Comparison of ENCODE assay signal across 2 cellular contexts in the genomic region with DNA sequence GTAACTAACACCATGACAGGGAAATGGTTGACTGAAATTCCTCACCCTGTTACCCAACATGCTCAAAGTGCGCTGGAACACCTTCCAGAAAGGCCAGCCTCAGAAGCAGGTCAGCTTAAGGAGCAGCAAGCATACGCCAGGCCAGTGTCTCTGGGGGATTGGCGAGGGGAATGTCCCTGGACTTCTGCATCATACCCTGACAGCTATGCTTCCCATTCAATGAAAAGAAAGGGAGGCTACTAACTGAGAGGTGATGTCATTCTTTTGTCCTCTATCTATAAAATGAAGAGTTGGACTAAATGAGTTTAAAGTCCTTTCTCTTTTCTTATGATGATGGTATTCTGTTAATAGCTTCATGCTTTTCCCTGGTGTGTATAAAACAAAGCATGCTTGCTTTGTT.
TF ChIP-seq lines count a peak whose summit lies in the region.

No MANE protein-coding gene starts in this region.

TF ChIP-seq in HEK293, 187 proteins besides CTCF, POLR2A, EP300 and RAD21 (continued from another document):
- TF ChIP-seq, protein P1, sequence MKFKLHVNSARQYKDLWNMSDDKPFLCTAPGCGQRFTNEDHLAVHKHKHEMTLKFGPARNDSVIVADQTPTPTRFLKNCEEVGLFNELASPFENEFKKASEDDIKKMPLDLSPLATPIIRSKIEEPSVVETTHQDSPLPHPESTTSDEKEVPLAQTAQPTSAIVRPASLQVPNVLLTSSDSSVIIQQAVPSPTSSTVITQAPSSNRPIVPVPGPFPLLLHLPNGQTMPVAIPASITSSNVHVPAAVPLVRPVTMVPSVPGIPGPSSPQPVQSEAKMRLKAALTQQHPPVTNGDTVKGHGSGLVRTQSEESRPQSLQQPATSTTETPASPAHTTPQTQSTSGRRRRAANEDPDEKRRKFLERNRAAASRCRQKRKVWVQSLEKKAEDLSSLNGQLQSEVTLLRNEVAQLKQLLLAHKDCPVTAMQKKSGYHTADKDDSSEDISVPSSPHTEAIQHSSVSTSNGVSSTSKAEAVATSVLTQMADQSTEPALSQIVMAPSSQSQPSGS (tag by site-specific recombination; IDR thresholded peaks at IDR 0.05; ENCODE audit: low read depth): peak; percentile 73
- TF ChIP-seq ZXDB (tag by site-specific recombination; IDR thresholded peaks at IDR 0.05) (no peak), ZNF549 (tag by site-specific recombination; IDR thresholded peaks at IDR 0.05) (peak; percentile 67), ZNF133 (tag by site-specific recombination; IDR thresholded peaks at IDR 0.05) (no peak), SP2 (tag by site-specific recombination; IDR thresholded peaks at IDR 0.05) (no peak), ZNF223 (tag by site-specific recombination; IDR thresholded peaks at IDR 0.05) (no peak), ZNF596 (tag by site-specific recombination; IDR thresholded peaks at IDR 0.05) (no peak), ZNF560 (tag by site-specific recombination; IDR thresholded peaks at IDR 0.05; ENCODE audit: borderline replicate concordance) (no peak)
- TF ChIP-seq, protein P2, sequence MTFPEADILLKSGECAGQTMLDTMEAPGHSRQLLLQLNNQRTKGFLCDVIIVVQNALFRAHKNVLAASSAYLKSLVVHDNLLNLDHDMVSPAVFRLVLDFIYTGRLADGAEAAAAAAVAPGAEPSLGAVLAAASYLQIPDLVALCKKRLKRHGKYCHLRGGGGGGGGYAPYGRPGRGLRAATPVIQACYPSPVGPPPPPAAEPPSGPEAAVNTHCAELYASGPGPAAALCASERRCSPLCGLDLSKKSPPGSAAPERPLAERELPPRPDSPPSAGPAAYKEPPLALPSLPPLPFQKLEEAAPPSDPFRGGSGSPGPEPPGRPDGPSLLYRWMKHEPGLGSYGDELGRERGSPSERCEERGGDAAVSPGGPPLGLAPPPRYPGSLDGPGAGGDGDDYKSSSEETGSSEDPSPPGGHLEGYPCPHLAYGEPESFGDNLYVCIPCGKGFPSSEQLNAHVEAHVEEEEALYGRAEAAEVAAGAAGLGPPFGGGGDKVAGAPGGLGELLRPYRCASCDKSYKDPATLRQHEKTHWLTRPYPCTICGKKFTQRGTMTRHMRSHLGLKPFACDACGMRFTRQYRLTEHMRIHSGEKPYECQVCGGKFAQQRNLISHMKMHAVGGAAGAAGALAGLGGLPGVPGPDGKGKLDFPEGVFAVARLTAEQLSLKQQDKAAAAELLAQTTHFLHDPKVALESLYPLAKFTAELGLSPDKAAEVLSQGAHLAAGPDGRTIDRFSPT (tag by site-specific recombination; IDR thresholded peaks at IDR 0.05): no peak
- TF ChIP-seq, protein P3, sequence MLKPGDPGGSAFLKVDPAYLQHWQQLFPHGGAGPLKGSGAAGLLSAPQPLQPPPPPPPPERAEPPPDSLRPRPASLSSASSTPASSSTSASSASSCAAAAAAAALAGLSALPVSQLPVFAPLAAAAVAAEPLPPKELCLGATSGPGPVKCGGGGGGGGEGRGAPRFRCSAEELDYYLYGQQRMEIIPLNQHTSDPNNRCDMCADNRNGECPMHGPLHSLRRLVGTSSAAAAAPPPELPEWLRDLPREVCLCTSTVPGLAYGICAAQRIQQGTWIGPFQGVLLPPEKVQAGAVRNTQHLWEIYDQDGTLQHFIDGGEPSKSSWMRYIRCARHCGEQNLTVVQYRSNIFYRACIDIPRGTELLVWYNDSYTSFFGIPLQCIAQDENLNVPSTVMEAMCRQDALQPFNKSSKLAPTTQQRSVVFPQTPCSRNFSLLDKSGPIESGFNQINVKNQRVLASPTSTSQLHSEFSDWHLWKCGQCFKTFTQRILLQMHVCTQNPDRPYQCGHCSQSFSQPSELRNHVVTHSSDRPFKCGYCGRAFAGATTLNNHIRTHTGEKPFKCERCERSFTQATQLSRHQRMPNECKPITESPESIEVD (tag by site-specific recombination; IDR thresholded peaks at IDR 0.05): peak; percentile 27; the same call in 1 of the 2 replicates
- TF ChIP-seq, protein P4, sequence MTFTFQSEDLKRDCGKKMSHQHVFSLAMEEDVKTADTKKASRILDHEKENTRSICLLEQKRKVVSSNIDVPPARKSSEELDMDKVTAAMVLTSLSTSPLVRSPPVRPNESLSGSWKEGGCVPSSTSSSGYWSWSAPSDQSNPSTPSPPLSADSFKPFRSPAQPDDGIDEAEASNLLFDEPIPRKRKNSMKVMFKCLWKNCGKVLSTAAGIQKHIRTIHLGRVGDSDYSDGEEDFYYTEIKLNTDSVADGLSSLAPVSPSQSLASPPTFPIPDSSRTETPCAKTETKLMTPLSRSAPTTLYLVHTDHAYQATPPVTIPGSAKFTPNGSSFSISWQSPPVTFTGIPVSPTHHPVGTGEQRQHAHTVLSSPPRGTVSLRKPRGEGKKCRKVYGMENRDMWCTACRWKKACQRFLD (tag by site-specific recombination; IDR thresholded peaks at IDR 0.05): no peak

TF ChIP-seq in K562, 482 proteins besides CTCF, POLR2A, EP300 and RAD21 (continued from another document):
- TF ChIP-seq, protein P5, sequence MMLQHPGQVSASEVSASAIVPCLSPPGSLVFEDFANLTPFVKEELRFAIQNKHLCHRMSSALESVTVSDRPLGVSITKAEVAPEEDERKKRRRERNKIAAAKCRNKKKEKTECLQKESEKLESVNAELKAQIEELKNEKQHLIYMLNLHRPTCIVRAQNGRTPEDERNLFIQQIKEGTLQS (IDR thresholded peaks at IDR 0.05): 0 out of 2 replicates have a peak, but pooled peaks have one; percentile 14
- TF ChIP-seq, protein P5 (CRISPR knock-in tag; conservative IDR thresholded peaks at IDR 0.05): no peak
